Comparison of ENCODE assay signal across 22 cellular contexts in genomic region chr5:159854916-159855315, GRCh38.
DNase-seq lines count a peak whose midpoint lies in the region; ATAC-seq, FAIRE-seq and TF ChIP-seq lines count a peak whose summit lies in the region.
"Had no signal": no experiment of that assay in that cellular context is flagged by ENCODE, and none has a peak within 500 bp of the region (broad histone marks: within the 10 kb centered on the region; RNA-seq: fewer than 3 reads in every experiment).

No MANE protein-coding gene starts in this region.

- H3K27ac ChIP-seq in SJSA1: no peak overlapping the region
- H3K27ac ChIP-seq in gastroesophageal sphincter: peak overlapping the region in 1 of 4 donors; percentile 32
- H3K27ac ChIP-seq: cardiac muscle cell, vagina had no signal

- TF ChIP-seq EP300 in gastroesophageal sphincter (IDR thresholded peaks at IDR 0.05): no peak

- H3K27me3 ChIP-seq in SJSA1 (replicated peaks) (no peaks in the 10 kb centered on the region), gastroesophageal sphincter (peaks cover 3% of the 10 kb centered on the region)
- H3K27me3 ChIP-seq: cardiac muscle cell, right atrium auricular region, vagina had no signal

- H3K4me1 ChIP-seq in SJSA1 (replicated peaks): peaks cover 36% of the 10 kb centered on the region
- no peaks in the 10 kb centered on the region for H3K4me1 ChIP-seq in gastroesophageal sphincter
- H3K4me1 ChIP-seq: right atrium auricular region, vagina had no signal

- no peak for DNase-seq in left ventricle myocardium superior
- no peak for DNase-seq in Right ventricle myocardium superior
- DNase-seq in SJSA1 (ENCODE audit: low read depth in 1 of 2, low spot score in 2 of 2): peak; percentile 34 to 57
- DNase-seq in fibroblast of peridontal ligament (ENCODE audit: extremely low read depth): peak; percentile 24
- DNase-seq in GM12891 (ENCODE audit: insufficient read length, low spot score): no peak
- DNase-seq: activated CD4-positive, alpha-beta T cell treated with anti-CD3 and anti-CD28 coated beads for 4 hours; activated naive CD8-positive, alpha-beta T cell treated with anti-CD3 and anti-CD28 coated beads for 36 hours; CD4-positive, CD25-positive, alpha-beta regulatory T cell; DMS 273 treated with DMSO at 0.1 percent for 48 hours; immature natural killer cell; MM.1S; NCI-H1436; NCI-H69; occipital lobe; SHP77; T-cell had no signal

- no peak for FAIRE-seq in GM12891 (lab: Jason Lieb, UNC)

- 93 to 94% methylated on average over 2 of the region's 2 CpGs for WGBS in gastroesophageal sphincter (ENCODE audit: low coverage in 1 of 2), 2 donors

- no peaks in the 10 kb centered on the region for H3K36me3 ChIP-seq in SJSA1
- H3K36me3 ChIP-seq in gastroesophageal sphincter: no peaks in the 10 kb centered on the region
- H3K36me3 ChIP-seq: cardiac muscle cell, right atrium auricular region, vagina had no signal

- TF ChIP-seq CTCF in gastroesophageal sphincter (IDR thresholded peaks at IDR 0.05): no peak

- ATAC-seq in left ventricle myocardium superior (peak; percentile 26), Right ventricle myocardium superior (ENCODE audit: poor library complexity) (no peak), HG03354 (IDR thresholded peaks at IDR 0.05; ENCODE audit: poor library complexity, severe bottlenecking, unreplicated experiment) (no peak), HG02798 (IDR thresholded peaks at IDR 0.05; ENCODE audit: poor library complexity, unreplicated experiment) (no peak), gastroesophageal sphincter (no peak)
- ATAC-seq: T-cell had no signal

- no peaks in the 10 kb centered on the region for H3K9me3 ChIP-seq in SJSA1 (replicated peaks)
- no peaks in the 10 kb centered on the region for H3K9me3 ChIP-seq in gastroesophageal sphincter
- H3K9me3 ChIP-seq: right atrium auricular region, vagina had no signal

- intact Hi-C loops in left ventricle myocardium superior (cut with micrococcal nuclease): no loop called here
- intact Hi-C loops in Right ventricle myocardium superior (cut with DNase I): no loop called here

- TF ChIP-seq POLR2A in gastroesophageal sphincter (IDR thresholded peaks at IDR 0.05) (no peak), GM12891 (IDR thresholded peaks at IDR 0.05; ENCODE audit: low read depth, low read length) (no peak)

- H3K4me3 ChIP-seq in SJSA1 (no peak overlapping the region), gastroesophageal sphincter (no peak overlapping the region)
- H3K4me3 ChIP-seq: cardiac muscle cell, right atrium auricular region, vagina had no signal

TF ChIP-seq in GM12891, 5 proteins besides CTCF, POLR2A, EP300 and RAD21:
- TF ChIP-seq SPI1 (IDR thresholded peaks at IDR 0.05; ENCODE audit: low read depth, low read length) (no peak), POU2F2 (IDR thresholded peaks at IDR 0.05; ENCODE audit: low read depth, low read length) (no peak), POLR2AphosphoS5 (IDR thresholded peaks at IDR 0.05; ENCODE audit: low read depth, low read length) (no peak), TAF1 (IDR thresholded peaks at IDR 0.05; ENCODE audit: low read depth, low read length) (no peak), PAX5 (IDR thresholded peaks at IDR 0.05; ENCODE audit: insufficient read depth, low read length, severe bottlenecking) (no peak)

Comparison
In these comparisons a context has a peak if more than half of its experiments do, and no peak if none do; other contexts are left out.
1. DNase-seq: peak in SJSA1 (2 of 2) and fibroblast of peridontal ligament (single experiment); none in left ventricle myocardium superior (single experiment), Right ventricle myocardium superior (single experiment) and GM12891 (single experiment).